In genomic region chr6:8707369-8707768, GRCh38 we compare ENCODE assay signal across 11 cellular contexts.
A peak's percentile ranks its signal among the peaks of the same experiment; 100 is the strongest.
DNase-seq lines count a peak whose midpoint lies in the region; ATAC-seq, FAIRE-seq and TF ChIP-seq lines count a peak whose summit lies in the region.
"Had no signal": no experiment of that assay in that cellular context is flagged by ENCODE, and none has a peak within 500 bp of the region (broad histone marks: within the 10 kb centered on the region; RNA-seq: fewer than 3 reads in every experiment).

No MANE protein-coding gene starts in this region.

- TF ChIP-seq CTCF in liver (IDR thresholded peaks at IDR 0.05; ENCODE audit: low read depth, low read length, missing input control) (peak; percentile 14), HepG2 (CRISPR knock-in tag; IDR thresholded peaks at IDR 0.05) (no peak), HCT116 (IDR thresholded peaks at IDR 0.05 in 2 of 3, conservative IDR thresholded peaks at IDR 0.05 in 1 of 3; ENCODE audit: borderline replicate concordance in 1 of 3, insufficient read depth in 1 of 3, low read depth in 2 of 3, low read length in 2 of 3) (no peak)

- RAD21 ChIA-PET in HCT116 (lab: Charles Lee; ENCODE audit: low non-redundant PET in 1 of 2, low total read pairs in 2 of 2, uncharacterized antibody in 2 of 2, unreplicated experiment in 2 of 2): no interaction called here

- H3K4me2 ChIP-seq in HepG2 (ENCODE audit: low read depth, low read length) (no peak overlapping the region), HCT116 (ENCODE audit: low read length) (no peak overlapping the region; the same call in 1 of the 2 replicates)
- H3K4me2 ChIP-seq: GM23338 had no signal

- no peaks in the 10 kb centered on the region for H3K9me2 ChIP-seq in HCT116 (ENCODE audit: insufficient read depth)

- H3K4me3 ChIP-seq in liver (ENCODE audit: low read depth in 1 of 3, low read length in 3 of 3): no peak overlapping the region
- no peak overlapping the region for H3K4me3 ChIP-seq in HepG2 (replicated peaks in 1 of 3; ENCODE audit: insufficient read depth in 1 of 3, low read depth in 2 of 3, low read length in 3 of 3)
- H3K4me3 ChIP-seq in HCT116 (replicated peaks in 1 of 2; ENCODE audit: low read depth in 1 of 2, low read length in 2 of 2): no peak overlapping the region
- H3K4me3 ChIP-seq: GM23338 had no signal

- H3K9ac ChIP-seq in liver (ENCODE audit: low read depth in 1 of 2, low read length in 2 of 2): peak overlapping the region; percentile 25 to 56
- H3K9ac ChIP-seq in HepG2 (ENCODE audit: insufficient read depth, low read depth, low read length): no peak overlapping the region
- H3K9ac ChIP-seq in HCT116 (ENCODE audit: low read length): no peak overlapping the region

- H3K4me1 ChIP-seq in liver (ENCODE audit: control insufficient read depth in 4 of 4, insufficient read depth in 4 of 4, low read length in 3 of 4) (peaks cover 1 to 12% (median 12%) of the 10 kb centered on the region in 4 donors), HepG2 (ENCODE audit: insufficient read depth, low read length) (no peaks in the 10 kb centered on the region), HCT116 (ENCODE audit: control insufficient read depth in 1 of 2, insufficient read depth in 2 of 2, low read length in 2 of 2) (peaks cover 0 to 5% of the 10 kb centered on the region in 2 experiments; a peak in 2 of 4 replicates)

- intact Hi-C loops in HepG2 (cut with micrococcal nuclease; ENCODE audit: unreplicated experiment): loop anchor here (5.0 kb wide), 1 partner anchor 1730 kb away; no protein-coding TSS in a partner anchor
- intact Hi-C loops in HCT116 (cut with micrococcal nuclease): loop anchor here (5.0 kb wide), 2 partner anchors 185 to 705 kb away; no protein-coding TSS in a partner anchor

- no peak for TF ChIP-seq RAD21 in liver (IDR thresholded peaks at IDR 0.05)
- no peak for TF ChIP-seq RAD21 in HepG2 (CRISPR knock-in tag; IDR thresholded peaks at IDR 0.05)
- no peak for TF ChIP-seq RAD21 in HCT116 (IDR thresholded peaks at IDR 0.05; ENCODE audit: low read depth)

- BruUV-seq in HepG2 (replicated peaks; lab: Mats Ljungman, UMichigan) (no TSS peak), HCT116 (replicated peaks; lab: Mats Ljungman, UMichigan) (no TSS peak)

- H3K27ac ChIP-seq in liver (ENCODE audit: low read depth in 1 of 2, low read length in 2 of 2) (peak overlapping the region; percentile 79 to 86), HepG2 (ENCODE audit: extremely low read length, insufficient read depth, low read length) (no peak overlapping the region), HCT116 (ENCODE audit: low read depth, low read length) (no peak overlapping the region)
- H3K27ac ChIP-seq: C4-2B had no signal

- FAIRE-seq in HepG2 (lab: Jason Lieb, UNC): no peak

- H3K9me3 ChIP-seq in liver (ENCODE audit: control insufficient read depth in 4 of 4, low read length in 3 of 4) (no peaks in the 10 kb centered on the region), HepG2 (ENCODE audit: low read length) (peaks cover 4% of the 10 kb centered on the region), HCT116 (ENCODE audit: control insufficient read depth in 1 of 2, insufficient read depth in 1 of 2, low read depth in 1 of 2, low read length in 2 of 2) (no peaks in the 10 kb centered on the region)

- CTCF ChIA-PET in HepG2 (lab: Yijun Ruan, JAX; ENCODE audit: low intra/inter-chr PET ratio, low total read pairs): interaction anchor here (0.6 to 1.5 kb wide), 2 partner anchors 181 to 1728 kb away, joined by 3 to 4 read pairs; no protein-coding TSS in a partner anchor
- CTCF ChIA-PET in HCT116 (lab: Charles Lee): interaction anchor here (1.0 to 1.4 kb wide), 5 partner anchors 13 to 1728 kb away, joined by 3 to 4 read pairs (median 3); no protein-coding TSS in a partner anchor

- H3K36me3 ChIP-seq in liver (ENCODE audit: control insufficient read depth in 4 of 4, insufficient read depth in 3 of 4, low read depth in 1 of 4, low read length in 3 of 4): no peaks in the 10 kb centered on the region
- H3K36me3 ChIP-seq in HepG2 (replicated peaks in 1 of 2; ENCODE audit: control insufficient read depth in 1 of 2, insufficient read depth in 2 of 2, low read length in 2 of 2): no peaks in the 10 kb centered on the region
- no peaks in the 10 kb centered on the region for H3K36me3 ChIP-seq in HCT116 (ENCODE audit: control insufficient read depth in 1 of 2, insufficient read depth in 2 of 2, low read length in 2 of 2)

- H3K27me3 ChIP-seq in liver (ENCODE audit: control insufficient read depth in 4 of 4, insufficient read depth in 4 of 4, low read length in 3 of 4) (no peaks in the 10 kb centered on the region), HepG2 (ENCODE audit: control insufficient read depth in 1 of 2, insufficient read depth in 2 of 2, low read length in 2 of 2) (no peaks in the 10 kb centered on the region; a peak in 1 of 5 replicates), HCT116 (ENCODE audit: insufficient read depth, low read length) (no peaks in the 10 kb centered on the region)

- POLR2A ChIA-PET in HepG2 (lab: Yijun Ruan, JAX) (no interaction called here), HCT116 (lab: Charles Lee) (no interaction called here)

- H4K20me1 ChIP-seq in HepG2 (ENCODE audit: insufficient read depth, low read length): no peaks in the 10 kb centered on the region
- no peaks in the 10 kb centered on the region for H4K20me1 ChIP-seq in HCT116 (ENCODE audit: insufficient read depth)

- H3K79me2 ChIP-seq in HepG2 (ENCODE audit: insufficient read depth, low read length) (no peaks in the 10 kb centered on the region), HCT116 (ENCODE audit: insufficient read depth, low read length) (no peaks in the 10 kb centered on the region)

- 81% methylated on average over 4 of the region's 4 CpGs for WGBS in liver
- WGBS in HepG2 (ENCODE audit: low lambda C conversion rate): 18% methylated on average over 4 of the region's 4 CpGs

- TF ChIP-seq POLR2A in HepG2 (IDR thresholded peaks at IDR 0.05; ENCODE audit: insufficient read depth in 1 of 2, low read depth in 2 of 2, low read length in 2 of 2) (no peak), HCT116 (IDR thresholded peaks at IDR 0.05; ENCODE audit: borderline replicate concordance, extremely low read depth, insufficient read depth, insufficient read length) (no peak)

- H2AFZ ChIP-seq in HepG2 (ENCODE audit: low read length): no peak overlapping the region
- peak overlapping the region; percentile 84 for H2AFZ ChIP-seq in HCT116 (ENCODE audit: low read depth, low read length, poor library complexity, severe bottlenecking)

- TF ChIP-seq EP300 in HepG2 (IDR thresholded peaks at IDR 0.05; ENCODE audit: low read depth in 2 of 2, low read length in 2 of 2) (no peak), HepG2 (CRISPR knock-in tag; IDR thresholded peaks at IDR 0.05; ENCODE audit: borderline replicate concordance) (no peak)

- ATAC-seq in HepG2 (no peak; the same call in 2 of the 3 replicates), HCT116 (no peak), left lobe of liver (peak; percentile 6)

- DNase-seq in HepG2 (ENCODE audit: low spot score) (no peak), HCT116 (ENCODE audit: low read depth, low spot score) (no peak), left lobe of liver (ENCODE audit: low spot score) (no peak), NCI-H2227 treated with DMSO at 0.1 percent for 48 hours (lab: John Stamatoyannopoulos, UW) (no peak), NCI-H2107 treated with DMSO at 0.1 percent for 48 hours (lab: John Stamatoyannopoulos, UW; ENCODE audit: unreplicated experiment) (no peak)
- DNase-seq: CD4-positive, alpha-beta T cell; GF-D8; HCEC 1CT had no signal

- in situ Hi-C loops in HepG2 (cut with HindIII; ENCODE audit: extremely low pct_ligation_motif_present, low pct_unique_long_range_greater_than_20kb): loop anchor here (10.0 kb wide), 1 partner anchor 1727 kb away; no protein-coding TSS in a partner anchor

TF ChIP-seq in liver, 16 proteins besides CTCF, POLR2A, EP300 and RAD21 (continues in another document):
- TF ChIP-seq EGR1 (IDR thresholded peaks at IDR 0.05; ENCODE audit: low read depth in 2 of 2) (no peak), HNF4A (conservative IDR thresholded peaks at IDR 0.05) (no peak), JUND (IDR thresholded peaks at IDR 0.05) (no peak)

TF ChIP-seq in HepG2, 621 proteins besides CTCF, POLR2A, EP300 and RAD21 (continues in another document):
- TF ChIP-seq THRA (CRISPR knock-in tag; IDR thresholded peaks at IDR 0.05; ENCODE audit: borderline replicate concordance): no peak
- no peak for TF ChIP-seq MAFG (CRISPR knock-in tag; IDR thresholded peaks at IDR 0.05)

TF ChIP-seq in HCT116, 20 proteins besides CTCF, POLR2A, EP300 and RAD21:
- TF ChIP-seq ATF3 (IDR thresholded peaks at IDR 0.05): no peak
- no peak for TF ChIP-seq POLR2AphosphoS5 (IDR thresholded peaks at IDR 0.05; ENCODE audit: low read depth, low read length)
- TF ChIP-seq ZNF274 (IDR thresholded peaks at IDR 0.05; ENCODE audit: low read depth, low read length): no peak
- TF ChIP-seq EZH2phosphoT487 (IDR thresholded peaks at IDR 0.05; ENCODE audit: borderline replicate concordance): no peak
- TF ChIP-seq CBX3 (IDR thresholded peaks at IDR 0.05; ENCODE audit: low read depth): no peak
- no peak for TF ChIP-seq ELF1 (IDR thresholded peaks at IDR 0.05; ENCODE audit: borderline replicate concordance, low read depth)
- no peak for TF ChIP-seq EGR1 (IDR thresholded peaks at IDR 0.05; ENCODE audit: low read depth)
- no peak for TF ChIP-seq SRF (IDR thresholded peaks at IDR 0.05; ENCODE audit: low read depth)
TF ChIP-seq in HCT116: peak in this region for 0.

Comparison
In these comparisons a context has a peak if more than half of its experiments do, and no peak if none do; other contexts are left out.
1. H3K27ac ChIP-seq: peak in liver (2 of 2); none in HepG2 (single experiment) and HCT116 (single experiment).
2. H3K9ac ChIP-seq: peak in liver (2 of 2); none in HepG2 (single experiment) and HCT116 (single experiment).